In genomic region chr19:35140207-35140897, GRCh38 we compare ENCODE assay signal across 8 cellular contexts. TPM values are rescaled to one million over a fixed set of nuclear protein-coding genes. Genes with fewer than 3 reads are reported as not detected.
DNase-seq lines count a peak whose midpoint lies in the region; ATAC-seq and TF ChIP-seq lines count a peak whose summit lies in the region.

No MANE protein-coding gene starts in this region.

- H3K79me1 ChIP-seq in mesendoderm (ENCODE audit: low read length): no peaks in the 10 kb centered on the region

- peaks cover 26% of the 10 kb centered on the region for H3K27me3 ChIP-seq in HUES6 (ENCODE audit: control insufficient read depth, insufficient read depth, low read length)
- peaks cover 6% of the 10 kb centered on the region for H3K27me3 ChIP-seq in mesendoderm (ENCODE audit: insufficient read depth, low read length, poor library complexity)
- peaks cover 0 to 3% (median 0%) of the 10 kb centered on the region in 5 donors for H3K27me3 ChIP-seq in subcutaneous abdominal adipose tissue (ENCODE audit: control insufficient read depth in 5 of 5, insufficient read depth in 4 of 5, low read length in 5 of 5)

- H2BK15ac ChIP-seq in mesendoderm (replicated peaks; ENCODE audit: low read depth): no peak overlapping the region

- H3K9me3 ChIP-seq in HUES6 (ENCODE audit: control insufficient read depth, insufficient read depth, low read depth, low read length) (no peaks in the 10 kb centered on the region), subcutaneous abdominal adipose tissue (ENCODE audit: control insufficient read depth in 5 of 5, low read length in 5 of 5) (no peaks in the 10 kb centered on the region)

- H3K9ac ChIP-seq in HUES6 (ENCODE audit: low read length) (no peak overlapping the region), mesendoderm (ENCODE audit: low read length) (no peak overlapping the region), subcutaneous abdominal adipose tissue (ENCODE audit: low read length in 5 of 5) (peak overlapping the region in 2 of 5 donors; percentile 34 to 42)

- no peak overlapping the region for H4K8ac ChIP-seq in mesendoderm (ENCODE audit: low read depth, low read length)

- H3K36me3 ChIP-seq in HUES6 (ENCODE audit: control insufficient read depth, insufficient read depth, low read length): no peaks in the 10 kb centered on the region
- no peaks in the 10 kb centered on the region for H3K36me3 ChIP-seq in mesendoderm (ENCODE audit: control insufficient read depth, insufficient read depth, low read length)
- no peaks in the 10 kb centered on the region for H3K36me3 ChIP-seq in subcutaneous abdominal adipose tissue (ENCODE audit: control insufficient read depth in 5 of 5, insufficient read depth in 5 of 5, low read length in 5 of 5)

- H3K27me3 Mint-ChIP-seq in brain: peaks cover 43% of the 10 kb centered on the region

- H3K56ac ChIP-seq in mesendoderm (ENCODE audit: low read length): peak overlapping the region; percentile 62

- H3K4me2 ChIP-seq in mesendoderm (ENCODE audit: low read length): no peak overlapping the region

- no peaks in the 10 kb centered on the region for H3K79me2 ChIP-seq in mesendoderm (ENCODE audit: control insufficient read depth, insufficient read depth, low read length)

- H4K5ac ChIP-seq in mesendoderm (ENCODE audit: low read length): no peak overlapping the region

- no peak overlapping the region for H2BK120ac ChIP-seq in mesendoderm (ENCODE audit: low read depth, low read length)

- no peak overlapping the region for H3K4ac ChIP-seq in mesendoderm (ENCODE audit: low read depth, low read length)

- no peaks in the 10 kb centered on the region for H3K36me3 Mint-ChIP-seq in brain

- TF ChIP-seq CTCF in brain (conservative IDR thresholded peaks at IDR 0.05): no peak
- TF ChIP-seq CTCF in omental fat pad (IDR thresholded peaks at IDR 0.05): no peak

- WGBS in mesendoderm (ENCODE audit: extremely low coverage, insufficient coverage, low lambda C conversion rate): no CpG with 5 or more reads among the region's 12 CpGs

- no peak overlapping the region for H2BK5ac ChIP-seq in mesendoderm (ENCODE audit: low read length)

- no peak overlapping the region for H2AK5ac ChIP-seq in mesendoderm (ENCODE audit: low read length)

- no peak for ATAC-seq in HG03571 (IDR thresholded peaks at IDR 0.05; ENCODE audit: unreplicated experiment)
- no peak for ATAC-seq in omental fat pad (ENCODE audit: low FRiP score)

- no peak overlapping the region for H3K23ac ChIP-seq in mesendoderm (ENCODE audit: low read length)

- H3K27ac Mint-ChIP-seq in brain: peak overlapping the region; percentile 25 to 95 (median 88)

- no peak for DNase-seq in mesendoderm
- DNase-seq in HuH-7.5 (ENCODE audit: low spot score): no peak
- no peak for DNase-seq in omental fat pad (ENCODE audit: low spot score)
- no peak for DNase-seq in activated CD4-positive, alpha-beta T cell treated with anti-CD3 and anti-CD28 coated beads for 48 hours

- peaks cover 39% of the 10 kb centered on the region for H3K4me1 ChIP-seq in HUES6 (ENCODE audit: control insufficient read depth, insufficient read depth, low read length)
- H3K4me1 ChIP-seq in mesendoderm (ENCODE audit: control insufficient read depth, low read depth, low read length): peaks cover 4% of the 10 kb centered on the region
- H3K4me1 ChIP-seq in subcutaneous abdominal adipose tissue (ENCODE audit: control insufficient read depth in 5 of 5, insufficient read depth in 5 of 5, low read length in 5 of 5): peaks cover 6 to 60% (median 59%) of the 10 kb centered on the region in 5 donors

- H3K4me3 ChIP-seq in HUES6 (ENCODE audit: low read depth, low read length): peak overlapping the region; percentile 39; the same call in 1 of the 2 replicates
- H3K4me3 ChIP-seq in mesendoderm (ENCODE audit: low read length): no peak overlapping the region
- peak overlapping the region; percentile 17 to 67 (median 55) for H3K4me3 ChIP-seq in subcutaneous abdominal adipose tissue (ENCODE audit: low read depth in 1 of 5, low read length in 5 of 5)

- peaks cover 77% of the 10 kb centered on the region for H3K4me1 Mint-ChIP-seq in brain

- H3K4me3 Mint-ChIP-seq in brain: peak overlapping the region; percentile 75 to 87 (median 85)

- peaks cover 0 to 12% (median 0%) of the 10 kb centered on the region in 5 experiments for H3K9me3 Mint-ChIP-seq in brain

- H3K18ac ChIP-seq in mesendoderm (ENCODE audit: low read length): no peak overlapping the region

- H3K27ac ChIP-seq in HUES6 (ENCODE audit: low read depth, low read length): no peak overlapping the region
- no peak overlapping the region for H3K27ac ChIP-seq in mesendoderm (ENCODE audit: low read depth, low read length)
- peak overlapping the region; percentile 76 for H3K27ac ChIP-seq in subcutaneous abdominal adipose tissue (ENCODE audit: low read depth, low read length)

RNA-seq across cellular contexts. Expression of gene FXYD1, which starts 1.7 kb away (rescaled TPM):
- polyA plus RNA-seq in brain (ENCODE audit: insufficient read depth, low read depth, low replicate concordance): 164 TPM
- 3.2 TPM for polyA plus RNA-seq in mesendoderm (2013, experiment 1 of 2)
- 3.1 TPM for polyA plus RNA-seq in mesendoderm (2013, experiment 2 of 2)
- total RNA-seq in omental fat pad: 10 to 100 TPM; 20.5 to 32.2 (median 25.7) TPM

RNA-seq across cellular contexts. Expression of gene FXYD7, which starts 2.7 kb away (rescaled TPM):
- 106 TPM for polyA plus RNA-seq in brain (ENCODE audit: insufficient read depth, low read depth, low replicate concordance)
- 3.8 TPM for polyA plus RNA-seq in mesendoderm (2013, experiment 1 of 2)
- polyA plus RNA-seq in mesendoderm (2013, experiment 2 of 2): 4.5 TPM
- total RNA-seq in omental fat pad: not detected

RNA-seq across cellular contexts. Expression of gene LGI4, which starts 5.5 kb away (rescaled TPM):
- polyA plus RNA-seq in brain (ENCODE audit: insufficient read depth, low read depth, low replicate concordance): 29.2 TPM
- polyA plus RNA-seq in mesendoderm (2013, experiment 1 of 2): 0.34 TPM
- 0.49 TPM for polyA plus RNA-seq in mesendoderm (2013, experiment 2 of 2)
- total RNA-seq in omental fat pad: 10 to 100 TPM in 1 of 4 donors, 1 to 10 TPM in 3; 6.2 to 31.1 (median 8.3) TPM

RNA-seq across cellular contexts. Expression of gene FXYD5, which starts 14.2 kb away (rescaled TPM):
- 26.0 TPM for polyA plus RNA-seq in brain (ENCODE audit: insufficient read depth, low read depth, low replicate concordance)
- polyA plus RNA-seq in mesendoderm (2013, experiment 1 of 2): 130 TPM
- 134 TPM for polyA plus RNA-seq in mesendoderm (2013, experiment 2 of 2)
- 100 to 1,000 TPM in 1 of 4 donors, 10 to 100 TPM in 3; 68.9 to 129 (median 88.8) TPM for total RNA-seq in omental fat pad

RNA-seq across cellular contexts. Expression of gene FXYD3, which starts 24.7 kb away (rescaled TPM):
- 0.78 TPM for polyA plus RNA-seq in brain (ENCODE audit: insufficient read depth, low read depth, low replicate concordance)
- polyA plus RNA-seq in mesendoderm (2013, experiment 1 of 2): 0.10 TPM
- polyA plus RNA-seq in mesendoderm (2013, experiment 2 of 2): 0.10 TPM
- total RNA-seq in omental fat pad: 1 to 10 TPM in 1 of 4 donors, under 1 TPM in 1, not detected in 2; 0.38 to 2.6 TPM
